Comparison of ENCODE assay signal across 18 cellular contexts in genomic region chr2:141595531-141595930, GRCh38.
DNase-seq lines count a peak whose midpoint lies in the region; FAIRE-seq and TF ChIP-seq lines count a peak whose summit lies in the region.
"Had no signal": no experiment of that assay in that cellular context is flagged by ENCODE, and none has a peak within 500 bp of the region (broad histone marks: within the 10 kb centered on the region; RNA-seq: fewer than 3 reads in every experiment).

No MANE protein-coding gene starts in this region.

- no peaks in the 10 kb centered on the region for H3K36me3 ChIP-seq in transverse colon
- H3K36me3 ChIP-seq: BLaER1 treated with 17β-estradiol and CSF1 and Interleukin-3, amounts not matched to agents 10 nM and 100 nM had no signal

- DNase-seq in D721Med (ENCODE audit: insufficient read length, low spot score) (no peak), NCI-H1694 (lab: John Stamatoyannopoulos, UW) (peak; percentile 64), NCI-H446 treated with DMSO at 0.1 percent for 48 hours (lab: John Stamatoyannopoulos, UW) (peak; percentile 89), cerebellum (ENCODE audit: low spot score) (peak; percentile 47), NAMALWA (ENCODE audit: low spot score) (no peak), transverse colon (no peak)
- no peak for DNase-seq in activated CD4-positive, alpha-beta T cell treated with anti-CD3 and anti-CD28 coated beads, Interleukin-2, amount 50 U/mL, for 1 hour
- no peak for DNase-seq in activated CD8-positive, alpha-beta memory T cell treated with anti-CD3 and anti-CD28 coated beads, Interleukin-2, amount 50 U/mL, for 48 hours
- DNase-seq: 8988T; AML-193; CD4-positive, CD25-positive, alpha-beta regulatory T cell; DMS153; DMS79 treated with DMSO at 0.1 percent for 48 hours; EL; GDM1; GM23248 had no signal

- intact Hi-C loops in transverse colon (cut with DNase I; ENCODE audit: low total_unique reads) = no loop called here

- H3K9me3 ChIP-seq in transverse colon = no peaks in the 10 kb centered on the region

- no peak overlapping the region for H3K4me3 ChIP-seq in transverse colon
- H3K4me3 ChIP-seq: BLaER1 treated with 17β-estradiol and CSF1 and Interleukin-3, amounts not matched to agents 10 nM and 100 nM; GM23248 had no signal

- 78 to 91% methylated on average over 3 of the region's 3 CpGs for WGBS in transverse colon (ENCODE audit: low coverage in 1 of 2), 2 donors

- TF ChIP-seq EP300 in transverse colon (IDR thresholded peaks at IDR 0.05; ENCODE audit: low read depth) = no peak

- H3K27ac ChIP-seq in transverse colon = no peak overlapping the region
- H3K27ac ChIP-seq: BLaER1 treated with 17β-estradiol and CSF1 and Interleukin-3, amounts not matched to agents 10 nM and 100 nM; GM23248 had no signal

- in situ Hi-C loops in transverse colon (cut with MboI; ENCODE audit: low pct_ligation_motif_present in 1 of 4, low pct_unique_long_range_greater_than_20kb in 1 of 4, low sequenced_read_pairs in 3 of 4) = no loop called here

- TF ChIP-seq POLR2A in transverse colon (IDR thresholded peaks at IDR 0.05) = no peak

- FAIRE-seq in D721Med (lab: Jason Lieb, UNC) = peak; percentile 41
- FAIRE-seq: H54 had no signal

- H3K4me1 ChIP-seq in transverse colon = no peaks in the 10 kb centered on the region
- H3K4me1 ChIP-seq: BLaER1 treated with 17β-estradiol and CSF1 and Interleukin-3, amounts not matched to agents 10 nM and 100 nM had no signal

- TF ChIP-seq CTCF in D721Med (IDR thresholded peaks at IDR 0.05; ENCODE audit: insufficient read depth, missing control alignments) = no peak
- TF ChIP-seq CTCF in transverse colon (IDR thresholded peaks at IDR 0.05) = no peak

- no peaks in the 10 kb centered on the region for H3K27me3 ChIP-seq in transverse colon
- H3K27me3 ChIP-seq: BLaER1 treated with 17β-estradiol and CSF1 and Interleukin-3, amounts not matched to agents 10 nM and 100 nM had no signal

Comparison
In these comparisons a context has a peak if more than half of its experiments do, and no peak if none do; other contexts are left out.
1. DNase-seq: peak in NCI-H1694 (single experiment), NCI-H446 treated with DMSO at 0.1 percent for 48 hours (single experiment) and cerebellum (single experiment); none in D721Med (single experiment), NAMALWA (single experiment), activated CD4-positive, alpha-beta T cell treated with anti-CD3 and anti-CD28 coated beads, Interleukin-2, amount 50 U/mL, for 1 hour (single experiment), transverse colon (single experiment) and activated CD8-positive, alpha-beta memory T cell treated with anti-CD3 and anti-CD28 coated beads, Interleukin-2, amount 50 U/mL, for 48 hours (single experiment).